In genomic region chr16:60059141-60059540, GRCh38 we compare ENCODE assay signal across 33 cellular contexts.
DNase-seq lines count a peak whose midpoint lies in the region; ATAC-seq, FAIRE-seq and TF ChIP-seq lines count a peak whose summit lies in the region.
"Had no signal": no experiment of that assay in that cellular context is flagged by ENCODE, and none has a peak within 500 bp of the region (broad histone marks: within the 10 kb centered on the region; RNA-seq: fewer than 3 reads in every experiment).

No MANE protein-coding gene starts in this region.

- H3F3A ChIP-seq in neural cell (ENCODE audit: insufficient read depth, low read length, poor library complexity, severe bottlenecking): no peaks in the 10 kb centered on the region

- TF ChIP-seq POLR2A in HepG2 (IDR thresholded peaks at IDR 0.05; ENCODE audit: insufficient read depth in 1 of 2, low read depth in 2 of 2, low read length in 2 of 2) (no peak), right lobe of liver (IDR thresholded peaks at IDR 0.05) (no peak)

- H3K79me2 ChIP-seq in HepG2 (ENCODE audit: insufficient read depth, low read length) (no peaks in the 10 kb centered on the region), neural cell (replicated peaks; ENCODE audit: insufficient read depth, low read length) (no peaks in the 10 kb centered on the region)

- H3K9me2 ChIP-seq in neural cell (ENCODE audit: insufficient read depth, low read length): no peaks in the 10 kb centered on the region

- no peak overlapping the region for H2AFZ ChIP-seq in HepG2 (ENCODE audit: low read length)
- no peak overlapping the region for H2AFZ ChIP-seq in neural cell (ENCODE audit: low read depth, low read length)

- TF ChIP-seq RAD21 in HepG2 (CRISPR knock-in tag; IDR thresholded peaks at IDR 0.05) (no peak), neural cell (conservative IDR thresholded peaks at IDR 0.05) (no peak)

- DNase-seq in HepG2 (ENCODE audit: low spot score) (no peak), right lobe of liver (no peak), T-helper 9 cell (no peak)
- DNase-seq: 8988T; ACHN; AML-193; BE2C; C1 segment of cervical spinal cord; Caco-2; Calu3; CD4-positive, alpha-beta memory T cell; CD4-positive, alpha-beta T cell; CD4-positive, CD25-positive, alpha-beta regulatory T cell; CD8-positive, alpha-beta memory T cell; CD8-positive, alpha-beta T cell; COR-L47; DMS 273 treated with DMSO at 0.1 percent for 48 hours; DMS153; DMS53; DMS79; DMS79 treated with DMSO at 0.1 percent for 48 hours; DND-41; EL had no signal

- BruUV-seq in HepG2 (replicated peaks; lab: Mats Ljungman, UMichigan): no TSS peak

- TF ChIP-seq CTCF in HepG2 (CRISPR knock-in tag; IDR thresholded peaks at IDR 0.05) (no peak), right lobe of liver (IDR thresholded peaks at IDR 0.05) (no peak), HEK293 (tag by site-specific recombination; IDR thresholded peaks at IDR 0.05) (no peak), neural cell (IDR thresholded peaks at IDR 0.05; ENCODE audit: poor library complexity, severe bottlenecking) (no peak)

- no peaks in the 10 kb centered on the region for H3K36me3 ChIP-seq in HepG2 (replicated peaks in 1 of 2; ENCODE audit: control insufficient read depth in 1 of 2, insufficient read depth in 2 of 2, low read length in 2 of 2)
- no peaks in the 10 kb centered on the region for H3K36me3 ChIP-seq in right lobe of liver
- no peaks in the 10 kb centered on the region for H3K36me3 ChIP-seq in HEK293 (ENCODE audit: control insufficient read depth in 2 of 2, insufficient read depth in 1 of 2, low read length in 2 of 2)
- H3K36me3 ChIP-seq in neural cell (ENCODE audit: insufficient read depth, low read length): no peaks in the 10 kb centered on the region
- H3K36me3 ChIP-seq: BE2C; BLaER1; BLaER1 treated with 17β-estradiol and CSF1 and Interleukin-3, amounts not matched to agents 10 nM and 100 nM had no signal

- ATAC-seq in HepG2 (no peak), right lobe of liver (no peak), HG03521 (IDR thresholded peaks at IDR 0.05; ENCODE audit: unreplicated experiment) (no peak)
- ATAC-seq: A549; CD8-positive, alpha-beta T cell had no signal

- H3K9me3 ChIP-seq in HepG2 (ENCODE audit: low read length) (peaks cover 64% of the 10 kb centered on the region), right lobe of liver (no peaks in the 10 kb centered on the region), HEK293 (ENCODE audit: control insufficient read depth, insufficient read depth, low read depth, low read length) (no peaks in the 10 kb centered on the region), neural cell (ENCODE audit: low read length) (no peaks in the 10 kb centered on the region)
- H3K9me3 ChIP-seq: A549; BE2C; BLaER1; BLaER1 treated with 17β-estradiol and CSF1 and Interleukin-3, amounts not matched to agents 10 nM and 100 nM; Caco-2 had no signal

- 0% methylated on average over 1 of the region's 1 CpG for WGBS in HepG2 (ENCODE audit: low lambda C conversion rate)
- 8% methylated on average over 1 of the region's 1 CpG for WGBS in right lobe of liver (ENCODE audit: insufficient coverage, low coverage, low lambda C conversion rate, missing lambda C conversion rate)

- H4K20me1 ChIP-seq in HepG2 (ENCODE audit: insufficient read depth, low read length) (no peaks in the 10 kb centered on the region), neural cell (ENCODE audit: insufficient read depth) (no peaks in the 10 kb centered on the region)
- H4K20me1 ChIP-seq: BLaER1; BLaER1 treated with 17β-estradiol and CSF1 and Interleukin-3, amounts not matched to agents 10 nM and 100 nM had no signal

- H3K4me2 ChIP-seq in HepG2 (ENCODE audit: low read depth, low read length): no peak overlapping the region
- no peak overlapping the region for H3K4me2 ChIP-seq in neural cell (ENCODE audit: low read length)
- H3K4me2 ChIP-seq: A549, BLaER1 had no signal

- intact Hi-C loops in HepG2 (cut with micrococcal nuclease; ENCODE audit: unreplicated experiment) (no loop called here), right lobe of liver (cut with DNase I) (no loop called here)

- POLR2A ChIA-PET in HepG2 (lab: Yijun Ruan, JAX) (no interaction called here), HEK293 (lab: Yijun Ruan, JAX) (no interaction called here)

- H3K4me3 ChIP-seq in HepG2 (replicated peaks in 1 of 3; ENCODE audit: insufficient read depth in 1 of 3, low read depth in 2 of 3, low read length in 3 of 3): no peak overlapping the region
- no peak overlapping the region for H3K4me3 ChIP-seq in right lobe of liver
- H3K4me3 ChIP-seq in HEK293 (ENCODE audit: low read depth, low read length): no peak overlapping the region
- H3K4me3 ChIP-seq in neural cell (ENCODE audit: low read length): no peak overlapping the region
- H3K4me3 ChIP-seq: A549; BLaER1; BLaER1 treated with 17β-estradiol and CSF1 and Interleukin-3, amounts not matched to agents 10 nM and 100 nM had no signal

- TF ChIP-seq EP300 in HepG2 (IDR thresholded peaks at IDR 0.05; ENCODE audit: low read depth in 2 of 2, low read length in 2 of 2) (no peak), HepG2 (CRISPR knock-in tag; IDR thresholded peaks at IDR 0.05; ENCODE audit: borderline replicate concordance) (no peak), neural cell (conservative IDR thresholded peaks at IDR 0.05; ENCODE audit: poor library complexity, severe bottlenecking) (peak; percentile 82)

- no peak overlapping the region for H3K9ac ChIP-seq in HepG2 (ENCODE audit: insufficient read depth, low read depth, low read length)
- no peak overlapping the region for H3K9ac ChIP-seq in neural cell (ENCODE audit: low read length)
- H3K9ac ChIP-seq: BLaER1; BLaER1 treated with 17β-estradiol and CSF1 and Interleukin-3, amounts not matched to agents 10 nM and 100 nM had no signal

- no peak for FAIRE-seq in HepG2 (lab: Jason Lieb, UNC)
- FAIRE-seq: A204.1, A549, D721Med had no signal

- in situ Hi-C loops in HepG2 (cut with HindIII; ENCODE audit: extremely low pct_ligation_motif_present, low pct_unique_long_range_greater_than_20kb): no loop called here

- H3K27ac ChIP-seq in HepG2 (ENCODE audit: extremely low read length, insufficient read depth, low read length) (no peak overlapping the region), right lobe of liver (no peak overlapping the region), HEK293 (ENCODE audit: extremely low read depth, low read depth, low read length) (no peak overlapping the region), neural cell (ENCODE audit: low read length) (no peak overlapping the region)
- H3K27ac ChIP-seq: 22Rv1; A549; BLaER1; BLaER1 treated with 17β-estradiol and CSF1 and Interleukin-3, amounts not matched to agents 10 nM and 100 nM; C4-2B had no signal

- H3K4me1 ChIP-seq in HepG2 (ENCODE audit: insufficient read depth, low read length) (no peaks in the 10 kb centered on the region), right lobe of liver (no peaks in the 10 kb centered on the region), HEK293 (ENCODE audit: control insufficient read depth, insufficient read depth, low read length) (no peaks in the 10 kb centered on the region)
- H3K4me1 ChIP-seq: A549, BE2C, BLaER1, Caco-2 had no signal

- no peaks in the 10 kb centered on the region for H3K27me3 ChIP-seq in HepG2 (ENCODE audit: control insufficient read depth in 1 of 2, insufficient read depth in 2 of 2, low read length in 2 of 2)
- H3K27me3 ChIP-seq in right lobe of liver: no peaks in the 10 kb centered on the region
- H3K27me3 ChIP-seq in neural cell (ENCODE audit: insufficient read depth, low read depth, low read length): no peaks in the 10 kb centered on the region
- H3K27me3 ChIP-seq: BE2C; BLaER1; BLaER1 treated with 17β-estradiol and CSF1 and Interleukin-3, amounts not matched to agents 10 nM and 100 nM had no signal

- CTCF ChIA-PET in HepG2 (lab: Yijun Ruan, JAX; ENCODE audit: low intra/inter-chr PET ratio, low total read pairs) (no interaction called here), HEK293 (lab: Yijun Ruan, JAX) (no interaction called here)

TF ChIP-seq in HEK293, 187 proteins besides CTCF, POLR2A, EP300 and RAD21:
- TF ChIP-seq WT1 (tag by site-specific recombination; IDR thresholded peaks at IDR 0.05) (no peak), KLF10 (tag by site-specific recombination; IDR thresholded peaks at IDR 0.05) (no peak), REPIN1 (tag by site-specific recombination; IDR thresholded peaks at IDR 0.05; ENCODE audit: low read depth) (no peak), ZNF19 (tag by site-specific recombination; IDR thresholded peaks at IDR 0.05; ENCODE audit: low read depth) (no peak)
- TF ChIP-seq, protein P1, sequence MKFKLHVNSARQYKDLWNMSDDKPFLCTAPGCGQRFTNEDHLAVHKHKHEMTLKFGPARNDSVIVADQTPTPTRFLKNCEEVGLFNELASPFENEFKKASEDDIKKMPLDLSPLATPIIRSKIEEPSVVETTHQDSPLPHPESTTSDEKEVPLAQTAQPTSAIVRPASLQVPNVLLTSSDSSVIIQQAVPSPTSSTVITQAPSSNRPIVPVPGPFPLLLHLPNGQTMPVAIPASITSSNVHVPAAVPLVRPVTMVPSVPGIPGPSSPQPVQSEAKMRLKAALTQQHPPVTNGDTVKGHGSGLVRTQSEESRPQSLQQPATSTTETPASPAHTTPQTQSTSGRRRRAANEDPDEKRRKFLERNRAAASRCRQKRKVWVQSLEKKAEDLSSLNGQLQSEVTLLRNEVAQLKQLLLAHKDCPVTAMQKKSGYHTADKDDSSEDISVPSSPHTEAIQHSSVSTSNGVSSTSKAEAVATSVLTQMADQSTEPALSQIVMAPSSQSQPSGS (tag by site-specific recombination; IDR thresholded peaks at IDR 0.05; ENCODE audit: low read depth): 0 out of 2 replicates have a peak, but pooled peaks have one; percentile 6

TF ChIP-seq in neural cell, 6 proteins besides CTCF, POLR2A, EP300 and RAD21 (continues in another document):
- TF ChIP-seq POLR2AphosphoS5 (IDR thresholded peaks at IDR 0.05) (peak; percentile 71), TAF1 (IDR thresholded peaks at IDR 0.05; ENCODE audit: low read depth) (no peak), MXI1 (conservative IDR thresholded peaks at IDR 0.05; ENCODE audit: poor library complexity, severe bottlenecking) (no peak)
